ENCODE assay signal across 15 cellular contexts in the genomic region with DNA sequence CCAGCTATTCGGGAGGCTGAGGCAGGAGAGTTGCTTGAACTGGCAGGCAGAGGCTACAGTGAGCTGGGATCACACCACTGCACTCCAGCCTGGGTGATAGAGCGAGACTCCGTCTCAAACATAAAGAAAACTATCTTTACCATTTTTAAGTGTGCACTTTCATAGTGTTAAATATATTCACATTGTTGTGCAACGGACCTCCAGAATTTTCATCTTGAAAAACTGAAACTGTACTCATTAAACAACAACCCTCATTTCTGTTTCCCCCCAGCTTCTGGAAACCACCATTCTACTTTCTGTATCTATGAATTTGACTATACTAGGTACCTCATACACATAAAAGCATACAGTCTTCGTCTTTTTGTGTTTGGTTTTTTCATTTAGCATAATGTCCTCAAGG. TPM values are rescaled to one million over a fixed set of nuclear protein-coding genes. Genes with fewer than 3 reads are reported as not detected.
DNase-seq lines count a peak whose midpoint lies in the region; ATAC-seq, FAIRE-seq and TF ChIP-seq lines count a peak whose summit lies in the region.
"Had no signal": no experiment of that assay in that cellular context is flagged by ENCODE, and none has a peak within 500 bp of the region (broad histone marks: within the 10 kb centered on the region; RNA-seq: fewer than 3 reads in every experiment).

No MANE protein-coding gene starts in this region.

- H3K4me3 ChIP-seq in foreskin fibroblast (ENCODE audit: low read depth in 1 of 2, low read length in 2 of 2): no peak overlapping the region
- H3K4me3 ChIP-seq: BLaER1 treated with 17β-estradiol and CSF1 and Interleukin-3, amounts not matched to agents 10 nM and 100 nM; pancreas had no signal

- peak; percentile 71 for FAIRE-seq in GM18507 (lab: Jason Lieb, UNC)
- FAIRE-seq: pancreas had no signal

- no peak for TF ChIP-seq CTCF in foreskin fibroblast (IDR thresholded peaks at IDR 0.05; ENCODE audit: low read depth, low read length)

- DNase-seq in GM18507 (ENCODE audit: extremely low spot score, insufficient read length, low read depth) (no peak), A172 (ENCODE audit: low spot score) (no peak), foreskin fibroblast (no peak), anterior cingulate cortex (lab: John Stamatoyannopoulos, UW) (no peak), NCI-H446 treated with DMSO at 0.1 percent for 48 hours (lab: John Stamatoyannopoulos, UW) (no peak)
- DNase-seq: foreskin keratinocyte, NCI-H1105, pancreas, PC-3, T1000, trophoblast cell had no signal

- peak; percentile 83 for ATAC-seq in GM19372 (IDR thresholded peaks at IDR 0.05; ENCODE audit: low read depth, unreplicated experiment)
- ATAC-seq in HG02763 (IDR thresholded peaks at IDR 0.05; ENCODE audit: unreplicated experiment): peak; percentile 84
- ATAC-seq in HG03460 (IDR thresholded peaks at IDR 0.05; ENCODE audit: unreplicated experiment): peak; percentile 91
- ATAC-seq: foreskin keratinocyte, pancreas, PC-3 had no signal

RNA-seq across cellular contexts. Expression of a gene that starts 26.7 kb away (rescaled TPM):
- 3.9 and 5.0 TPM in 2 replicates for total RNA-seq in A172 (2014; rRNA removed; shearing (Covaris generic))
